8 cellular contexts compared by ENCODE assay signal in the genomic region with DNA sequence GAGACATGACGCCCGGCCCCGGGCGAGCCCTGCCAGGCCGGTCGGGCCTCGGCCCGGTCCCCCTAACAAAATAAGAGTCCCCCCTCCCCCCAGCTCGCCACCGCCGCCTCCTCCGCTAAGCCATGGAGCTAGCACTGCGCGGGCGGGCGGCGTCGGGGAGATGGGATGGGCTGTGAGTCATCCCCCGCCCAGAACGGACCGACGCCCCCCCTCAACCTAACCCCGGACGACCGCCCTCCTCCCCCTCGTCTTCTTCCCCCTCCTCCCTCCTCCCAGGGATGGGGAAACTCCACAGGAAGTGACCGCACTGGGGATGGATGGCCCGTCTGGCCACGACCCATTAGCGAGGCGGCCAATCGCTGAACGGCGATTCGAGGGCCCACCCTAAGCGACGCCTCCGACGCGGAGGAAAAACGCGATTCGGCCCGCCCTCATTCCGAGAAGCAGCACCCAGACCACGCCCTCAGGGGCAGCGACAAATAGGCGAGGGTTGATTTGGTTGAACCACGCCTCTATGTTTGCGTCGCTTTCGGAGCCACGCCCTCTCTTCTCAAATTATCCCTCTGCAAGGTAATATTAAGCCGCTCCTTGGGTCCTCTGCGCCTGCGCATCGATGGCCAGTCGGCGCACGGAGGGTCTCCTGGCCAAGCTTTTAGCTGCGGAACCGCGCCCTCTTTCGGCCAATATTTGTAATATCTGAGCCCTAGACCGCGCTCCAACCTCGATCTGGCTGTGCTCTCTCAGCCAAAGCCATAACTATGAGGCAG. TPM values are rescaled to one million over a fixed set of nuclear protein-coding genes. Genes with fewer than 3 reads are reported as not detected.
A peak's percentile ranks its signal among the peaks of the same experiment; 100 is the strongest.
DNase-seq lines count a peak whose midpoint lies in the region; ATAC-seq lines count a peak whose summit lies in the region.

TFE3 (minus strand) TSS at position 138 of the 767 bp plus-strand sequence; CDS start at position 7, 131 bp downstream.

- peak; percentile 92 for DNase-seq in AG20443 (ENCODE audit: low spot score)
- peak; percentile 99 for DNase-seq in NCI-H460 (ENCODE audit: extremely low read depth, low read depth)
- DNase-seq in activated CD4-positive, CD25-positive, alpha-beta regulatory T cell treated with anti-CD3 and anti-CD28 coated beads, Interleukin-2, amount 50 U/mL, for 72 hours = peak; percentile 89
- DNase-seq in cerebellar nuclear complex (lab: John Stamatoyannopoulos, UW) = peak; percentile 92 to 93
- peak; percentile 99 for DNase-seq in islet precursor cell
- peak; percentile 91 to 94 (median 92) for DNase-seq in stimulated activated CD4-positive, alpha-beta T cell treated with anti-CD3 and anti-CD28 coated beads, Interleukin-12 subunit alpha, Interleukin-12 subunit beta, amount 100 ng/mL, for 48 hours (ENCODE audit: low read depth in 2 of 3, low spot score in 1 of 3)

- peak; percentile 88 for ATAC-seq in GM19043 (IDR thresholded peaks at IDR 0.05; ENCODE audit: low read depth, unreplicated experiment)
- ATAC-seq in HG03432 (IDR thresholded peaks at IDR 0.05; ENCODE audit: unreplicated experiment) = peak; percentile 89

RNA-seq across cellular contexts. Expression of gene TFE3, which starts in this region (rescaled TPM):
- total RNA-seq in NCI-H460 (2014; rRNA removed; shearing (Covaris generic)) = 56.8 and 59.4 TPM in 2 replicates
- 62.8 and 73.7 TPM in 2 replicates for polyA plus RNA-seq in NCI-H460 (2014; cell fraction: nucleus; rRNA removed)

Comparison
In these comparisons a context has a peak if more than half of its experiments do, and no peak if none do; other contexts are left out.
1. Peak in every context shown above with its lines: DNase-seq and ATAC-seq.